ENCODE assay signal across 2 cellular contexts in the genomic region with DNA sequence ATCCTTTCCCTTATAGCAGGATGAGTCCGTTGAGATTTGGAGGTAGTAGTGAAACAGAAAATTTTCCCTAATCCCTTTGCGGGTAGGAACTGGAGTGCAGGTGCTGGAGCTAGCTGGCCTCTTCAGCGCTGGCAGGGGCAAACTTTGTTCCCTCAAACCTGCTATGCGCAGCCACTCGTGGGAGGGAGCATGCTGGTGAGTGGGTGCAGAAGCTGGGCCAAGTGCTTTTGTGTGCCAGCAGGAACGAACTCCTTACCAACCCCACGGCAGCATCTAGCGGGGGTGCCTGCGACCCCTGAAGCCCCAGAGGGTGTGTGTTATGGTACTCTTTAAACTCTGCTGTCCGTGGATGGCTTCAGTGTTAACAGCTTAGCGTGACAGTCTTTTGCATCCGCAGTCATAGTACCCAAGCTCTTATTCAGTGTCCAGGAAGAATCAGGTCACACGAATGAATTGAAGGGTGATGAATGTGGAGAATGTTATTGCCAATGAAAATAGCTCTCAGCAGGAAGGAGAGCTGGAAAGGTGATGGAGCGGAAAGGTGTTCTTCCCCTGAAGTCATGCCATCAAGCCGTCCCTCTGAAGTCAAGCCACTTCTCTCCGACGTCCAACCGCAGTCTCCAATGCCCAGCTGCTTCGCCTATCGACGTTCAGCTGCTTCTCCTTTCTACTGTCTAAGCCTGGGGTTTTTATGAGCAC.
TF ChIP-seq lines count a peak whose summit lies in the region.

No MANE protein-coding gene starts in this region.

TF ChIP-seq in Ishikawa, 13 proteins besides CTCF, POLR2A, EP300 and RAD21 (continued from another document):
- TF ChIP-seq, protein P1, sequence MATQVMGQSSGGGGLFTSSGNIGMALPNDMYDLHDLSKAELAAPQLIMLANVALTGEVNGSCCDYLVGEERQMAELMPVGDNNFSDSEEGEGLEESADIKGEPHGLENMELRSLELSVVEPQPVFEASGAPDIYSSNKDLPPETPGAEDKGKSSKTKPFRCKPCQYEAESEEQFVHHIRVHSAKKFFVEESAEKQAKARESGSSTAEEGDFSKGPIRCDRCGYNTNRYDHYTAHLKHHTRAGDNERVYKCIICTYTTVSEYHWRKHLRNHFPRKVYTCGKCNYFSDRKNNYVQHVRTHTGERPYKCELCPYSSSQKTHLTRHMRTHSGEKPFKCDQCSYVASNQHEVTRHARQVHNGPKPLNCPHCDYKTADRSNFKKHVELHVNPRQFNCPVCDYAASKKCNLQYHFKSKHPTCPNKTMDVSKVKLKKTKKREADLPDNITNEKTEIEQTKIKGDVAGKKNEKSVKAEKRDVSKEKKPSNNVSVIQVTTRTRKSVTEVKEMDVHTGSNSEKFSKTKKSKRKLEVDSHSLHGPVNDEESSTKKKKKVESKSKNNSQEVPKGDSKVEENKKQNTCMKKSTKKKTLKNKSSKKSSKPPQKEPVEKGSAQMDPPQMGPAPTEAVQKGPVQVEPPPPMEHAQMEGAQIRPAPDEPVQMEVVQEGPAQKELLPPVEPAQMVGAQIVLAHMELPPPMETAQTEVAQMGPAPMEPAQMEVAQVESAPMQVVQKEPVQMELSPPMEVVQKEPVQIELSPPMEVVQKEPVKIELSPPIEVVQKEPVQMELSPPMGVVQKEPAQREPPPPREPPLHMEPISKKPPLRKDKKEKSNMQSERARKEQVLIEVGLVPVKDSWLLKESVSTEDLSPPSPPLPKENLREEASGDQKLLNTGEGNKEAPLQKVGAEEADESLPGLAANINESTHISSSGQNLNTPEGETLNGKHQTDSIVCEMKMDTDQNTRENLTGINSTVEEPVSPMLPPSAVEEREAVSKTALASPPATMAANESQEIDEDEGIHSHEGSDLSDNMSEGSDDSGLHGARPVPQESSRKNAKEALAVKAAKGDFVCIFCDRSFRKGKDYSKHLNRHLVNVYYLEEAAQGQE (IDR thresholded peaks at IDR 0.05; ENCODE audit: low read depth), result no peak
- TF ChIP-seq ZBTB7A (IDR thresholded peaks at IDR 0.05; ENCODE audit: low read depth) (no peak), FOXM1 (IDR thresholded peaks at IDR 0.05; ENCODE audit: borderline replicate concordance, low read depth) (no peak), NFIC (IDR thresholded peaks at IDR 0.05) (peak; percentile 49), TAF1 (IDR thresholded peaks at IDR 0.05; ENCODE audit: low read depth) (no peak), TEAD4 (IDR thresholded peaks at IDR 0.05) (peak; percentile 41), EGR1 (IDR thresholded peaks at IDR 0.05) (no peak), CREB1 (IDR thresholded peaks at IDR 0.05; ENCODE audit: low read depth) (no peak), TCF12 (IDR thresholded peaks at IDR 0.05; ENCODE audit: low read depth) (peak; percentile 58; the same call in 1 of the 2 replicates), YY1 (IDR thresholded peaks at IDR 0.05; ENCODE audit: low read depth) (no peak)
- TF ChIP-seq, protein P2, sequence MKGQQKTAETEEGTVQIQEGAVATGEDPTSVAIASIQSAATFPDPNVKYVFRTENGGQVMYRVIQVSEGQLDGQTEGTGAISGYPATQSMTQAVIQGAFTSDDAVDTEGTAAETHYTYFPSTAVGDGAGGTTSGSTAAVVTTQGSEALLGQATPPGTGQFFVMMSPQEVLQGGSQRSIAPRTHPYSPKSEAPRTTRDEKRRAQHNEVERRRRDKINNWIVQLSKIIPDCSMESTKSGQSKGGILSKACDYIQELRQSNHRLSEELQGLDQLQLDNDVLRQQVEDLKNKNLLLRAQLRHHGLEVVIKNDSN (IDR thresholded peaks at IDR 0.05), result no peak

TF ChIP-seq in H1, 55 proteins besides CTCF, POLR2A, EP300 and RAD21 (continued from another document):
- TF ChIP-seq SIX5 (IDR thresholded peaks at IDR 0.05; ENCODE audit: low read depth, low read length) (no peak), ASH2L (IDR thresholded peaks at IDR 0.05; ENCODE audit: low read length) (no peak), RFX5 (IDR thresholded peaks at IDR 0.05; ENCODE audit: borderline replicate concordance, low read depth, low read length) (no peak), PHF8 (conservative IDR thresholded peaks at IDR 0.05; ENCODE audit: low read depth, low read length) (no peak), BRCA1 (IDR thresholded peaks at IDR 0.05; ENCODE audit: low read depth, low read length) (no peak), RNF2 (IDR thresholded peaks at IDR 0.05; ENCODE audit: borderline replicate concordance, low read depth, low read length, missing control alignments, poor library complexity, severe bottlenecking) (no peak)
- TF ChIP-seq, protein P3, sequence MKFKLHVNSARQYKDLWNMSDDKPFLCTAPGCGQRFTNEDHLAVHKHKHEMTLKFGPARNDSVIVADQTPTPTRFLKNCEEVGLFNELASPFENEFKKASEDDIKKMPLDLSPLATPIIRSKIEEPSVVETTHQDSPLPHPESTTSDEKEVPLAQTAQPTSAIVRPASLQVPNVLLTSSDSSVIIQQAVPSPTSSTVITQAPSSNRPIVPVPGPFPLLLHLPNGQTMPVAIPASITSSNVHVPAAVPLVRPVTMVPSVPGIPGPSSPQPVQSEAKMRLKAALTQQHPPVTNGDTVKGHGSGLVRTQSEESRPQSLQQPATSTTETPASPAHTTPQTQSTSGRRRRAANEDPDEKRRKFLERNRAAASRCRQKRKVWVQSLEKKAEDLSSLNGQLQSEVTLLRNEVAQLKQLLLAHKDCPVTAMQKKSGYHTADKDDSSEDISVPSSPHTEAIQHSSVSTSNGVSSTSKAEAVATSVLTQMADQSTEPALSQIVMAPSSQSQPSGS (IDR thresholded peaks at IDR 0.05; ENCODE audit: low read length), result no peak
